In genomic region chr20:37343994-37344355, GRCh38 we compare ENCODE assay signal across 12 cellular contexts. TPM values are rescaled to one million over a fixed set of nuclear protein-coding genes. Genes with fewer than 3 reads are reported as not detected.
DNase-seq lines count a peak whose midpoint lies in the region; ATAC-seq and TF ChIP-seq lines count a peak whose summit lies in the region.
"Had no signal": no experiment of that assay in that cellular context is flagged by ENCODE, and none has a peak within 500 bp of the region (broad histone marks: within the 10 kb centered on the region; RNA-seq: fewer than 3 reads in every experiment).

No MANE protein-coding gene starts in this region.

- H3K4me3 ChIP-seq in lower lobe of right lung, result no peak overlapping the region

- H3K9me3 ChIP-seq in lower lobe of right lung, result no peaks in the 10 kb centered on the region

- H3K27ac Mint-ChIP-seq in Calu3 (ENCODE audit: unreplicated experiment), result peak overlapping the region; percentile 94
- peak overlapping the region; percentile 96 for H3K27ac Mint-ChIP-seq in stimulated activated naive B cell treated with anti-CD40 and anti-IgM and Interleukin-4, amounts not matched to agents 10 μg/mL and 1 μg/mL and 100 μg/mL, for 72 hours

- H3K27ac ChIP-seq in VCaP (peak overlapping the region; percentile 98), lower lobe of right lung (peak overlapping the region; percentile 82)
- H3K27ac ChIP-seq: HL-60 had no signal

- no TSS peak for BruUV-seq in Calu3 (replicated peaks; lab: Mats Ljungman, UMichigan)

- H3K9me3 Mint-ChIP-seq in Calu3 (ENCODE audit: low read depth, unreplicated experiment), result no peaks in the 10 kb centered on the region
- H3K9me3 Mint-ChIP-seq in stimulated activated naive B cell treated with anti-CD40 and anti-IgM and Interleukin-4, amounts not matched to agents 10 μg/mL and 1 μg/mL and 100 μg/mL, for 72 hours, result no peaks in the 10 kb centered on the region

- intact Hi-C loops in Calu3 (cut with micrococcal nuclease; ENCODE audit: unreplicated experiment), result loop anchor here (2.0 kb wide), 2 partner anchors 35 to 53 kb away; no protein-coding TSS in a partner anchor
- intact Hi-C loops in lower lobe of right lung (cut with DNase I), result no loop called here

- no peaks in the 10 kb centered on the region for H3K27me3 ChIP-seq in lower lobe of right lung (ENCODE audit: low read depth)

- CTCF ChIA-PET in Calu3 (lab: Charles Lee), result interaction anchor here (0.7 to 1.3 kb wide), 8 partner anchors 29 to 80 kb away, joined by 3 to 6 read pairs (median 4); partner anchors contain the start of gene MANBAL

- peaks cover 51% of the 10 kb centered on the region for H3K36me3 Mint-ChIP-seq in Calu3 (ENCODE audit: insufficient read depth, unreplicated experiment)
- peaks cover 11 to 20% of the 10 kb centered on the region in 2 donors for H3K36me3 Mint-ChIP-seq in stimulated activated naive B cell treated with anti-CD40 and anti-IgM and Interleukin-4, amounts not matched to agents 10 μg/mL and 1 μg/mL and 100 μg/mL, for 72 hours

- no peaks in the 10 kb centered on the region for H3K36me3 ChIP-seq in lower lobe of right lung

- H3K4me1 Mint-ChIP-seq in Calu3 (ENCODE audit: low read depth, unreplicated experiment), result peaks cover 61% of the 10 kb centered on the region
- peaks cover 50 to 60% of the 10 kb centered on the region in 2 donors for H3K4me1 Mint-ChIP-seq in stimulated activated naive B cell treated with anti-CD40 and anti-IgM and Interleukin-4, amounts not matched to agents 10 μg/mL and 1 μg/mL and 100 μg/mL, for 72 hours

- no peaks in the 10 kb centered on the region for H3K27me3 Mint-ChIP-seq in Calu3 (ENCODE audit: unreplicated experiment)
- no peaks in the 10 kb centered on the region for H3K27me3 Mint-ChIP-seq in stimulated activated naive B cell treated with anti-CD40 and anti-IgM and Interleukin-4, amounts not matched to agents 10 μg/mL and 1 μg/mL and 100 μg/mL, for 72 hours

- no peak for ATAC-seq in lower lobe of right lung
- ATAC-seq in stimulated activated naive B cell treated with anti-CD40 and anti-IgM and Interleukin-4, amounts not matched to agents 10 μg/mL and 1 μg/mL and 100 μg/mL, for 72 hours (replicated peaks), result no peak
- no peak for ATAC-seq in GM21515 (IDR thresholded peaks at IDR 0.05; ENCODE audit: unreplicated experiment)

- no peak for DNase-seq in Calu3
- no peak for DNase-seq in lower lobe of right lung
- no peak for DNase-seq in stimulated activated naive B cell treated with anti-CD40 and anti-IgM and Interleukin-4, amounts not matched to agents 10 μg/mL and 1 μg/mL and 100 μg/mL, for 72 hours
- DNase-seq in HCEC 1CT, result no peak
- no peak for DNase-seq in kidney glomerular epithelial cell (lab: John Stamatoyannopoulos, UW)
- no peak for DNase-seq in NCI-H1105 (lab: John Stamatoyannopoulos, UW)
- DNase-seq: activated naive CD4-positive, alpha-beta T cell treated with Interleukin-2 at 50 U/mL for 16 hours; SIG-M5; stimulated activated CD4-positive, alpha-beta T cell treated with anti-CD3 and anti-CD28 coated beads, Interleukin-4, amount 100 ng/mL, for 24 hours had no signal

- TF ChIP-seq CTCF in Calu3 (IDR thresholded peaks at IDR 0.05; ENCODE audit: unreplicated experiment) (no peak), VCaP (conservative IDR thresholded peaks at IDR 0.05) (no peak), lower lobe of right lung (IDR thresholded peaks at IDR 0.05) (no peak)

- peak overlapping the region; percentile 82 for H3K4me3 Mint-ChIP-seq in Calu3 (ENCODE audit: low read depth, unreplicated experiment)
- peak overlapping the region in 1 of 2 donors; percentile 36 for H3K4me3 Mint-ChIP-seq in stimulated activated naive B cell treated with anti-CD40 and anti-IgM and Interleukin-4, amounts not matched to agents 10 μg/mL and 1 μg/mL and 100 μg/mL, for 72 hours

- peaks cover 30% of the 10 kb centered on the region for H3K4me1 ChIP-seq in lower lobe of right lung

RNA-seq across cellular contexts. Expression of gene SRC, which starts 2.0 kb away (rescaled TPM):
- total RNA-seq in Calu3 (2022), result 185 and 203 TPM in 2 replicates
- 72.7 TPM for total RNA-seq in lower lobe of right lung

RNA-seq across cellular contexts. Expression of gene MANBAL, which starts 54.5 kb away (rescaled TPM):
- total RNA-seq in Calu3 (2022) (77.0 and 77.2 TPM in 2 replicates), lower lobe of right lung (28.2 TPM)
